16 cellular contexts compared by ENCODE assay signal in the genomic region with DNA sequence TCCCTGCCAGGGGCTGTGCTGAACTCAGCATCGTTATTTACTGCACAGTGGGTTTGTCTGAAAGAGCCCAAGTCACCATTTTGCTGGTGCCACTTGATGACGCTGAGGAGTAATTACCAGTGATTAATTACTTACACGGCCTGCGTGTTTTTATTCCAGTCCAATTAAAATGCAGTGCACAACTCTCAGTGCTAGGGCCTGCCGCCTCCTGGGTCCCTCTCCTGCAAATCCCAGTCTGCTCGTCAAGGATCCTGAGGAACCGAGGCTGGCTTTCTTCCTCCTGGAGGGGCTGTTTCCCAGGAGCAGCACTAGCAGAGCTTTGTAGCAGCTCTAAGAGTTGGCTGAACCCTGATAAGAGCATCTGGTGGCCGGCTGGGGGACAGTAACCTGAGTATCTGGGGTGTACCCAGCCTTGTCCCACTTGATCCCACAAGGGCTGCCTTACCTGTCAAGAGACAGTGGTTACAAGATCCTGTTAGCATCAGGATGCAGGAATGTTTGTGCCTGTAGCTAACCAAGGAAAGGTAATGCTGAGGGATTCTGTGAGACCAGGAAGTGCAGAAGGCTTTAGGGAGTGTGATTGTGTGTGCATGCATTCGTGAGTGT. TPM values are rescaled to one million over a fixed set of nuclear protein-coding genes. Genes with fewer than 3 reads are reported as not detected.
DNase-seq lines count a peak whose midpoint lies in the region; ATAC-seq and TF ChIP-seq lines count a peak whose summit lies in the region.
"Had no signal": no experiment of that assay in that cellular context is flagged by ENCODE, and none has a peak within 500 bp of the region (broad histone marks: within the 10 kb centered on the region; RNA-seq: fewer than 3 reads in every experiment).

No MANE protein-coding gene starts in this region.

- H3K27ac Mint-ChIP-seq in activated CD8-positive, alpha-beta T cell treated with anti-CD3 and anti-CD28 coated beads, Interleukin-2, amount 10 ng/mL, durations not matched to agents 7 days and 5 days = peak overlapping the region; percentile 39
- H3K27ac Mint-ChIP-seq in activated CD8-positive, alpha-beta T cell treated with anti-CD3 and anti-CD28 coated beads for 36 hours = no peak overlapping the region
- H3K27ac Mint-ChIP-seq in CD8-positive, alpha-beta memory T cell = peak overlapping the region in 1 of 8 donors; percentile 70
- H3K27ac Mint-ChIP-seq: CD4-positive, alpha-beta T cell had no signal

- H3K9me3 Mint-ChIP-seq in activated CD8-positive, alpha-beta T cell treated with anti-CD3 and anti-CD28 coated beads, Interleukin-2, amount 10 ng/mL, durations not matched to agents 7 days and 5 days (ENCODE audit: insufficient read depth) = no peaks in the 10 kb centered on the region
- H3K9me3 Mint-ChIP-seq in activated CD8-positive, alpha-beta T cell treated with anti-CD3 and anti-CD28 coated beads for 36 hours = no peaks in the 10 kb centered on the region
- H3K9me3 Mint-ChIP-seq in CD8-positive, alpha-beta memory T cell = no peaks in the 10 kb centered on the region
- H3K9me3 Mint-ChIP-seq: CD4-positive, alpha-beta T cell had no signal

- DNase-seq in activated CD8-positive, alpha-beta T cell treated with anti-CD3 and anti-CD28 coated beads, Interleukin-2, amount 10 ng/mL, durations not matched to agents 7 days and 5 days = no peak
- DNase-seq in activated CD8-positive, alpha-beta T cell treated with anti-CD3 and anti-CD28 coated beads for 36 hours = no peak
- DNase-seq in WERI-Rb-1 = no peak
- no peak for DNase-seq in mesenchymal stem cell
- no peak for DNase-seq in NCI-H187 treated with DMSO at 0.1 percent for 48 hours (lab: John Stamatoyannopoulos, UW)
- no peak for DNase-seq in DMS53 (lab: John Stamatoyannopoulos, UW)
- no peak for DNase-seq in CD8-positive, alpha-beta memory T cell
- DNase-seq: CD4-positive, alpha-beta T cell; H7; Karpas-422; NCI-H187; NCI-H446 treated with DMSO at 0.1 percent for 48 hours had no signal

- no peak overlapping the region for H3K14ac ChIP-seq in mesenchymal stem cell (ENCODE audit: low read length in 2 of 2)

- H2BK120ac ChIP-seq in mesenchymal stem cell (ENCODE audit: low read depth, low read length) = no peak overlapping the region

- no peak for TF ChIP-seq CTCF in activated CD8-positive, alpha-beta T cell treated with anti-CD3 and anti-CD28 coated beads for 36 hours (IDR thresholded peaks at IDR 0.05)
- no peak for TF ChIP-seq CTCF in WERI-Rb-1 (IDR thresholded peaks at IDR 0.05; ENCODE audit: low read depth, low read length)

- H2BK12ac ChIP-seq in mesenchymal stem cell (ENCODE audit: low read length in 2 of 2) = no peak overlapping the region

- H3K36me3 Mint-ChIP-seq in activated CD8-positive, alpha-beta T cell treated with anti-CD3 and anti-CD28 coated beads, Interleukin-2, amount 10 ng/mL, durations not matched to agents 7 days and 5 days (ENCODE audit: low read depth) = peaks cover 10% of the 10 kb centered on the region
- peaks cover 12% of the 10 kb centered on the region for H3K36me3 Mint-ChIP-seq in activated CD8-positive, alpha-beta T cell treated with anti-CD3 and anti-CD28 coated beads for 36 hours (ENCODE audit: low read depth)
- peaks cover 0 to 67% (median 2%) of the 10 kb centered on the region in 3 donors for H3K36me3 Mint-ChIP-seq in CD8-positive, alpha-beta memory T cell

- no peak overlapping the region for H3K4me3 ChIP-seq in WERI-Rb-1 (ENCODE audit: low read depth, low read length)
- no peak overlapping the region for H3K4me3 ChIP-seq in mesenchymal stem cell (ENCODE audit: insufficient read depth in 1 of 2, low read depth in 1 of 2, low read length in 2 of 2)
- no peak overlapping the region for H3K4me3 ChIP-seq in CD8-positive, alpha-beta memory T cell (ENCODE audit: low read length)
- H3K4me3 ChIP-seq: MG63 had no signal

- H3K4me1 Mint-ChIP-seq in activated CD8-positive, alpha-beta T cell treated with anti-CD3 and anti-CD28 coated beads, Interleukin-2, amount 10 ng/mL, durations not matched to agents 7 days and 5 days (ENCODE audit: low read depth) = peaks cover 14% of the 10 kb centered on the region
- peaks cover 4% of the 10 kb centered on the region for H3K4me1 Mint-ChIP-seq in activated CD8-positive, alpha-beta T cell treated with anti-CD3 and anti-CD28 coated beads for 36 hours (ENCODE audit: low read depth)
- peaks cover 0 to 3% (median 3%) of the 10 kb centered on the region in 3 donors for H3K4me1 Mint-ChIP-seq in CD8-positive, alpha-beta memory T cell

- no peak overlapping the region for H4K8ac ChIP-seq in mesenchymal stem cell (ENCODE audit: low read length)

- no peak for ATAC-seq in activated CD8-positive, alpha-beta T cell treated with anti-CD3 and anti-CD28 coated beads, Interleukin-2, amount 10 ng/mL, durations not matched to agents 7 days and 5 days
- ATAC-seq in activated CD8-positive, alpha-beta T cell treated with anti-CD3 and anti-CD28 coated beads for 36 hours = no peak

- H3K18ac ChIP-seq in mesenchymal stem cell (ENCODE audit: low read depth in 1 of 2, low read length in 2 of 2) = no peak overlapping the region

- no peak overlapping the region for H2BK15ac ChIP-seq in mesenchymal stem cell (ENCODE audit: low read depth, poor library complexity, severe bottlenecking)

- no peak overlapping the region for H3K4ac ChIP-seq in mesenchymal stem cell (ENCODE audit: low read depth in 1 of 2, low read length in 2 of 2)

- no peaks in the 10 kb centered on the region for H3K27me3 Mint-ChIP-seq in activated CD8-positive, alpha-beta T cell treated with anti-CD3 and anti-CD28 coated beads, Interleukin-2, amount 10 ng/mL, durations not matched to agents 7 days and 5 days (ENCODE audit: low read depth)
- no peaks in the 10 kb centered on the region for H3K27me3 Mint-ChIP-seq in activated CD8-positive, alpha-beta T cell treated with anti-CD3 and anti-CD28 coated beads for 36 hours
- no peaks in the 10 kb centered on the region for H3K27me3 Mint-ChIP-seq in CD8-positive, alpha-beta memory T cell
- H3K27me3 Mint-ChIP-seq: CD4-positive, alpha-beta T cell had no signal

- no peaks in the 10 kb centered on the region for H3K9me3 ChIP-seq in WERI-Rb-1 (ENCODE audit: severe bottlenecking)
- H3K9me3 ChIP-seq in mesenchymal stem cell (ENCODE audit: control insufficient read depth, low read length) = no peaks in the 10 kb centered on the region
- no peaks in the 10 kb centered on the region for H3K9me3 ChIP-seq in CD8-positive, alpha-beta memory T cell (ENCODE audit: low read length)
- H3K9me3 ChIP-seq: MG63 had no signal

- H3K36me3 ChIP-seq in WERI-Rb-1 (peaks cover 21% of the 10 kb centered on the region), mesenchymal stem cell (ENCODE audit: control insufficient read depth in 1 of 2, insufficient read depth in 2 of 2, low read depth in 1 of 2, low read length in 2 of 2) (peaks cover 53 to 67% of the 10 kb centered on the region in 2 experiments)
- H3K36me3 ChIP-seq in CD8-positive, alpha-beta memory T cell (ENCODE audit: insufficient read depth, low read length) = peaks cover 9% of the 10 kb centered on the region
- H3K36me3 ChIP-seq: MG63 had no signal

- H3K4me2 ChIP-seq in mesenchymal stem cell (ENCODE audit: low read length, poor library complexity, severe bottlenecking) = no peak overlapping the region

- H3K79me1 ChIP-seq in mesenchymal stem cell (replicated peaks; ENCODE audit: low read length, poor library complexity, severe bottlenecking) = peaks cover 35% of the 10 kb centered on the region

- WGBS in mesenchymal stem cell = 96% methylated on average over 9 of the region's 9 CpGs

- no peak overlapping the region for H2AK5ac ChIP-seq in mesenchymal stem cell (ENCODE audit: low read length, severe bottlenecking)

- no peak overlapping the region for H2AFZ ChIP-seq in mesenchymal stem cell (ENCODE audit: low read depth, low read length)

- intact Hi-C loops in activated CD8-positive, alpha-beta T cell treated with anti-CD3 and anti-CD28 coated beads for 36 hours (cut with micrococcal nuclease) = no loop called here

- H3K4me1 ChIP-seq in mesenchymal stem cell (ENCODE audit: control insufficient read depth, insufficient read depth, low read depth, low read length) = peaks cover 30% of the 10 kb centered on the region
- H3K4me1 ChIP-seq in CD8-positive, alpha-beta memory T cell (ENCODE audit: insufficient read depth, low read length) = peaks cover 6% of the 10 kb centered on the region

- H3K27ac ChIP-seq in WERI-Rb-1 (peak overlapping the region; percentile 52), mesenchymal stem cell (ENCODE audit: low read length, poor library complexity, severe bottlenecking) (peak overlapping the region; percentile 2), temporal lobe (ENCODE audit: low read depth, low read length) (peak overlapping the region; percentile 10)
- H3K27ac ChIP-seq in CD8-positive, alpha-beta memory T cell (ENCODE audit: low read depth, low read length) = no peak overlapping the region

- H3K9ac ChIP-seq in mesenchymal stem cell (ENCODE audit: low read length) = no peak overlapping the region

- no peaks in the 10 kb centered on the region for H3K27me3 ChIP-seq in WERI-Rb-1 (ENCODE audit: insufficient read depth, low read depth, severe bottlenecking)
- no peaks in the 10 kb centered on the region for H3K27me3 ChIP-seq in mesenchymal stem cell (ENCODE audit: control insufficient read depth in 1 of 2, insufficient read depth in 1 of 2, low read length in 2 of 2)
- no peaks in the 10 kb centered on the region for H3K27me3 ChIP-seq in CD8-positive, alpha-beta memory T cell (ENCODE audit: insufficient read depth, low read length, poor library complexity, severe bottlenecking)
- H3K27me3 ChIP-seq: MG63 had no signal

- no peak overlapping the region for H3K4me3 Mint-ChIP-seq in activated CD8-positive, alpha-beta T cell treated with anti-CD3 and anti-CD28 coated beads, Interleukin-2, amount 10 ng/mL, durations not matched to agents 7 days and 5 days
- no peak overlapping the region for H3K4me3 Mint-ChIP-seq in activated CD8-positive, alpha-beta T cell treated with anti-CD3 and anti-CD28 coated beads for 36 hours
- no peak overlapping the region for H3K4me3 Mint-ChIP-seq in CD8-positive, alpha-beta memory T cell
- H3K4me3 Mint-ChIP-seq: CD4-positive, alpha-beta T cell had no signal

- POLR2A ChIA-PET in activated CD8-positive, alpha-beta T cell treated with anti-CD3 and anti-CD28 coated beads, Interleukin-2, amount 10 ng/mL, durations not matched to agents 7 days and 5 days (lab: Charles Lee) = no interaction called here
- POLR2A ChIA-PET in activated CD8-positive, alpha-beta T cell treated with anti-CD3 and anti-CD28 coated beads for 36 hours (lab: Charles Lee) = interaction anchor here (1.3 kb wide), 1 partner anchor 33 kb away, joined by 3 read pairs; no protein-coding TSS in a partner anchor
- POLR2A ChIA-PET in CD8-positive, alpha-beta memory T cell (lab: Charles Lee) = no interaction called here

- H4K91ac ChIP-seq in mesenchymal stem cell (ENCODE audit: low read length) = no peak overlapping the region

- no peak overlapping the region for H2BK5ac ChIP-seq in mesenchymal stem cell (ENCODE audit: low read depth, low read length, poor library complexity, severe bottlenecking)

- H3K23ac ChIP-seq in mesenchymal stem cell (ENCODE audit: low read length in 2 of 2) = no peak overlapping the region

- CTCF ChIA-PET in activated CD8-positive, alpha-beta T cell treated with anti-CD3 and anti-CD28 coated beads, Interleukin-2, amount 10 ng/mL, durations not matched to agents 7 days and 5 days (lab: Charles Lee) = no interaction called here
- CTCF ChIA-PET in activated CD8-positive, alpha-beta T cell treated with anti-CD3 and anti-CD28 coated beads for 36 hours (lab: Charles Lee) = interaction anchor here (1.0 kb wide), 2 partner anchors 16 to 47 kb away, joined by 3 read pairs; no protein-coding TSS in a partner anchor
- CTCF ChIA-PET in CD8-positive, alpha-beta memory T cell (lab: Charles Lee) = no interaction called here

RNA-seq across cellular contexts. Expression of a gene that starts 45.1 kb away (rescaled TPM):
- total RNA-seq in activated CD8-positive, alpha-beta T cell treated with anti-CD3 and anti-CD28 coated beads, Interleukin-2, amount 10 ng/mL, durations not matched to agents 7 days and 5 days = under 1 TPM; 0.24 to 0.50 TPM
- total RNA-seq in activated CD8-positive, alpha-beta T cell treated with anti-CD3 and anti-CD28 coated beads for 36 hours = not detected
- 0.23 TPM for polyA plus RNA-seq in mesenchymal stem cell (2013, experiment 1 of 2)
- 0.14 TPM for polyA plus RNA-seq in mesenchymal stem cell (2013, experiment 2 of 2)
- 13.5 TPM for total RNA-seq in temporal lobe
- under 1 TPM; 0.15 to 0.51 TPM for total RNA-seq in CD8-positive, alpha-beta memory T cell
- polyA plus RNA-seq in CD8-positive, alpha-beta memory T cell = not detected
- total RNA-seq: Calu3, HT-29 had no signal
